20 cellular contexts compared by ENCODE assay signal in the genomic region with DNA sequence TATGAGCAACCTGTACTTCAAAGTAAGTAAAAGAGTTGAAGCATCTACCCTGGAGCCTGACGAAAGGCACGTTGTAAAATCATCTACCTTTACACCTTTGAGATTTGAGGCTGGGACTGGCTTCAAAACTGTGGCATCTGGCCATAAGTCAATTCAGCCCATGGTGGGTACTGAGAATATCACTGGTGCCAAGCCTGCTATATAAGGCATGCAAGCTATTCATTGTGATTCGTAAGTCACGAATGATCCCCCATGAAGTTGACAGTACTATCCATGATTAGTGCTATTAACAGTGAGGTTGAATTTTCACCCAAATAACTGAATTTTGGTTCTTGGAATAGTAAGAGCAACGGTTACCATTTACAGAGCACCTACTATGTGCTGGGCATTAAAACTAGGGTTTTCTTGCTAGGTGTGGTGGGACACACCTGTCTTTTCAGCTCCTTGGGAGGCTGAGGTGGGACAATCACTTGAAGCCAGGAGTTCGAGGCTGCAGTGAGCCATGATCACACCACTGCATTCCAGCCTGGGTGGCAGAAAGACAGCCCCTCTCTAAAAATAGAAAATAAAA. TPM values are rescaled to one million over a fixed set of nuclear protein-coding genes. Genes with fewer than 3 reads are reported as not detected.
DNase-seq lines count a peak whose midpoint lies in the region; ATAC-seq, FAIRE-seq and TF ChIP-seq lines count a peak whose summit lies in the region.
"Had no signal": no experiment of that assay in that cellular context is flagged by ENCODE, and none has a peak within 500 bp of the region (broad histone marks: within the 10 kb centered on the region; RNA-seq: fewer than 3 reads in every experiment).

No MANE protein-coding gene starts in this region.

- H3K9me3 Mint-ChIP-seq in CD4-positive, alpha-beta T cell, result no peaks in the 10 kb centered on the region
- H3K9me3 Mint-ChIP-seq: CD8-positive, alpha-beta memory T cell had no signal

- POLR2A ChIA-PET in CD4-positive, alpha-beta T cell (lab: Charles Lee), result no interaction called here
- POLR2A ChIA-PET in endothelial cell of umbilical vein (lab: Charles Lee), result no interaction called here

- no peak overlapping the region for H3K4me3 Mint-ChIP-seq in CD4-positive, alpha-beta T cell
- H3K4me3 Mint-ChIP-seq: CD8-positive, alpha-beta memory T cell had no signal

- H3K27me3 Mint-ChIP-seq in CD4-positive, alpha-beta T cell, result no peaks in the 10 kb centered on the region
- H3K27me3 Mint-ChIP-seq: CD8-positive, alpha-beta memory T cell had no signal

- H2AFZ ChIP-seq in endothelial cell of umbilical vein (ENCODE audit: low read depth, low read length), result no peak overlapping the region
- H2AFZ ChIP-seq: GM23248 had no signal

- H3K79me2 ChIP-seq in endothelial cell of umbilical vein (ENCODE audit: control insufficient read depth, insufficient read depth, low read length), result peaks cover 9% of the 10 kb centered on the region

- H3K4me3 ChIP-seq in adrenal gland (no peak overlapping the region), endothelial cell of umbilical vein (replicated peaks in 1 of 3; ENCODE audit: insufficient read depth in 1 of 3, low read depth in 1 of 3, low read length in 3 of 3) (no peak overlapping the region)
- H3K4me3 ChIP-seq: A549, GM12878, GM23248 had no signal

- peak; percentile 15 for FAIRE-seq in endothelial cell of umbilical vein (lab: Jason Lieb, UNC)
- FAIRE-seq: A549, GM12878, GM18507, H54 had no signal

- no peak for ATAC-seq in CD4-positive, alpha-beta T cell (ENCODE audit: poor library complexity)
- ATAC-seq: A549, GM12878, HCT116 had no signal

- TF ChIP-seq CTCF in CD4-positive, alpha-beta T cell (IDR thresholded peaks at IDR 0.05), result no peak
- TF ChIP-seq CTCF in adrenal gland (IDR thresholded peaks at IDR 0.05) (no peak), endothelial cell of umbilical vein (IDR thresholded peaks at IDR 0.05; ENCODE audit: extremely low read depth in 1 of 2, insufficient read depth in 1 of 2, low read depth in 1 of 2, low read length in 2 of 2) (no peak)

- CTCF ChIA-PET in CD4-positive, alpha-beta T cell (lab: Charles Lee), result interaction anchor here (1.2 kb wide), 1 partner anchor 9 kb away, joined by 3 read pairs; no protein-coding TSS in a partner anchor
- CTCF ChIA-PET in endothelial cell of umbilical vein (lab: Charles Lee), result no interaction called here

- H3K36me3 Mint-ChIP-seq in CD4-positive, alpha-beta T cell (ENCODE audit: low read depth), result peaks cover 48% of the 10 kb centered on the region

- no peaks in the 10 kb centered on the region for H3K9me3 ChIP-seq in CD4-positive, alpha-beta T cell (ENCODE audit: control insufficient read depth, low read length)
- H3K9me3 ChIP-seq in adrenal gland (replicated peaks in 1 of 3), result no peaks in the 10 kb centered on the region
- H3K9me3 ChIP-seq in endothelial cell of umbilical vein (replicated peaks; ENCODE audit: control insufficient read depth, insufficient read depth, low read length), result no peaks in the 10 kb centered on the region
- H3K9me3 ChIP-seq: A549, BE2C, Caco-2 had no signal

- H3K27ac ChIP-seq in CD4-positive, alpha-beta T cell (ENCODE audit: low read depth, low read length), result no peak overlapping the region
- peak overlapping the region in 3 of 5 donors; percentile 34 to 80 (median 61) for H3K27ac ChIP-seq in adrenal gland
- no peak overlapping the region for H3K27ac ChIP-seq in endothelial cell of umbilical vein (ENCODE audit: insufficient read depth, low read depth, low read length)
- H3K27ac ChIP-seq: A549, C4-2B, GM23248, HL-60 had no signal

- dilution Hi-C loops in endothelial cell of umbilical vein (cut with MboI; ENCODE audit: extremely low pct_ligation_motif_present, low sequenced_read_pairs), result no loop called here

- intact Hi-C loops in CD4-positive, alpha-beta T cell (cut with DNase I, micrococcal nuclease), result loop anchor here in 1 of 2 experiments (5.0 kb wide), 1 partner anchor 38 kb away; a partner anchor contains a TSS
- intact Hi-C loops in adrenal gland (cut with DNase I) (no loop called here), endothelial cell of umbilical vein (cut with micrococcal nuclease) (no loop called here)

- H3K27ac Mint-ChIP-seq in CD4-positive, alpha-beta T cell, result peak overlapping the region; percentile 19

- H3K9me1 ChIP-seq in endothelial cell of umbilical vein (replicated peaks; ENCODE audit: control insufficient read depth, extremely low read depth, insufficient read depth, low read length), result no peaks in the 10 kb centered on the region

- H3K4me2 ChIP-seq in endothelial cell of umbilical vein (ENCODE audit: insufficient read depth, low read length), result no peak overlapping the region
- H3K4me2 ChIP-seq: A549 had no signal

- no peaks in the 10 kb centered on the region for H4K20me1 ChIP-seq in endothelial cell of umbilical vein (replicated peaks; ENCODE audit: control insufficient read depth, extremely low read depth, insufficient read depth, low read length)

- DNase-seq in CD4-positive, alpha-beta T cell, result no peak
- peak; percentile 34 for DNase-seq in Daoy (ENCODE audit: low read depth)
- no peak for DNase-seq in adrenal gland
- DNase-seq in endothelial cell of umbilical vein (ENCODE audit: low read depth, low spot score), result no peak
- DNase-seq in T-helper 1 cell, result no peak
- DNase-seq in stimulated activated CD4-positive, alpha-beta T cell treated with anti-CD3 and anti-CD28 coated beads, Interleukin-4, amount 100 ng/mL, for 4 hours, result no peak
- DNase-seq in amygdala (lab: John Stamatoyannopoulos, UW), result no peak
- DNase-seq in SHP77 (lab: John Stamatoyannopoulos, UW), result no peak
- DNase-seq: BE2C; Caco-2; CD8-positive, alpha-beta memory T cell; DND-41; GM23248 had no signal

- H3K27me3 ChIP-seq in CD4-positive, alpha-beta T cell (ENCODE audit: control insufficient read depth, insufficient read depth, low read length), result no peaks in the 10 kb centered on the region
- H3K27me3 ChIP-seq in adrenal gland (no peaks in the 10 kb centered on the region), endothelial cell of umbilical vein (ENCODE audit: control insufficient read depth in 2 of 2, insufficient read depth in 2 of 2, low read length in 2 of 2) (no peaks in the 10 kb centered on the region)
- H3K27me3 ChIP-seq: BE2C had no signal

- H3K4me1 Mint-ChIP-seq in CD4-positive, alpha-beta T cell (ENCODE audit: low read depth), result peaks cover 92% of the 10 kb centered on the region

- no peak overlapping the region for H3K9ac ChIP-seq in endothelial cell of umbilical vein (replicated peaks; ENCODE audit: extremely low read depth, insufficient read depth, low read length)
- H3K9ac ChIP-seq: GM23248 had no signal

- WGBS in adrenal gland, 4 donors, result 46 to 59% (median 54%) methylated on average over 6 of the region's 6 CpGs

- H3K36me3 ChIP-seq in adrenal gland (replicated peaks in 1 of 2) (no peaks in the 10 kb centered on the region), endothelial cell of umbilical vein (ENCODE audit: control insufficient read depth in 2 of 2, extremely low read depth in 1 of 2, insufficient read depth in 2 of 2, low read length in 2 of 2) (no peaks in the 10 kb centered on the region)
- H3K36me3 ChIP-seq: BE2C had no signal

- BruUV-seq in endothelial cell of umbilical vein (replicated peaks; lab: Mats Ljungman, UMichigan), result no TSS peak

- H3K4me1 ChIP-seq in adrenal gland (replicated peaks in 1 of 2) (peaks cover 7 to 82% of the 10 kb centered on the region in 2 donors), endothelial cell of umbilical vein (ENCODE audit: control insufficient read depth, extremely low read depth, insufficient read depth, low read length) (no peaks in the 10 kb centered on the region)
- H3K4me1 ChIP-seq: A549, BE2C had no signal

- no peak for TF ChIP-seq POLR2A in adrenal gland (IDR thresholded peaks at IDR 0.05)
- no peak for TF ChIP-seq POLR2A in endothelial cell of umbilical vein (IDR thresholded peaks at IDR 0.05; ENCODE audit: low read depth, low read length)

TF ChIP-seq in endothelial cell of umbilical vein, 7 proteins besides CTCF, POLR2A, EP300 and RAD21:
- TF ChIP-seq POLR2AphosphoS5 (IDR thresholded peaks at IDR 0.05; ENCODE audit: insufficient read depth, low read depth, low read length) (no peak), FOS (IDR thresholded peaks at IDR 0.05; ENCODE audit: borderline replicate concordance, insufficient read depth, low read length) (no peak), GATA2 (IDR thresholded peaks at IDR 0.05; ENCODE audit: insufficient read depth, insufficient read length, low read depth, low read length) (no peak), MYC (IDR thresholded peaks at IDR 0.05; ENCODE audit: low read depth, low read length) (no peak), EZH2 (IDR thresholded peaks at IDR 0.05; ENCODE audit: borderline replicate concordance, low read depth, low read length, severe bottlenecking) (no peak), JUN (IDR thresholded peaks at IDR 0.05; ENCODE audit: borderline replicate concordance, insufficient read depth, insufficient read length, low read depth) (no peak)
- TF ChIP-seq, protein P1, sequence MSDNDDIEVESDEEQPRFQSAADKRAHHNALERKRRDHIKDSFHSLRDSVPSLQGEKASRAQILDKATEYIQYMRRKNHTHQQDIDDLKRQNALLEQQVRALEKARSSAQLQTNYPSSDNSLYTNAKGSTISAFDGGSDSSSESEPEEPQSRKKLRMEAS (IDR thresholded peaks at IDR 0.05; ENCODE audit: insufficient read depth, insufficient read length), result no peak

RNA-seq across cellular contexts. Expression of a gene that starts 39.8 kb away (rescaled TPM):
- 10 to 100 TPM; 11.4 to 14.9 TPM for total RNA-seq in CD4-positive, alpha-beta T cell
- 10.7 and 33.4 TPM in 2 replicates for total RNA-seq in Daoy (2014; rRNA removed; shearing (Covaris generic))
- total RNA-seq in adrenal gland (10 to 100 TPM; 35.4 to 93.1 (median 58.3) TPM), endothelial cell of umbilical vein (24.6 and 27.6 TPM in 2 replicates)
- polyA plus RNA-seq in adrenal gland (10 to 100 TPM; 19.0 to 69.7 (median 20.0) TPM), endothelial cell of umbilical vein (25.8 and 26.9 TPM in 2 replicates)
- polyA plus RNA-seq in endothelial cell of umbilical vein (2011; cell fraction: cytosol; rRNA removed), result 23.0 and 25.0 TPM in 2 replicates
- polyA plus RNA-seq in endothelial cell of umbilical vein (2011; cell fraction: nucleus; rRNA removed), result 23.1 and 24.0 TPM in 2 replicates
- polyA plus RNA-seq in endothelial cell of umbilical vein (2012), result 16.1 and 16.2 TPM in 2 replicates
- 30.9 and 32.6 TPM in 2 replicates for polyA minus RNA-seq in endothelial cell of umbilical vein
- polyA minus RNA-seq in endothelial cell of umbilical vein (2011; cell fraction: cytosol; rRNA and poly(A)+ RNA removed), result 15.4 TPM
- polyA minus RNA-seq in endothelial cell of umbilical vein (2011; cell fraction: nucleus; rRNA and poly(A)+ RNA removed), result 16.3 and 16.8 TPM in 2 replicates

Comparison
In these comparisons a context has a peak if more than half of its experiments do, and no peak if none do; other contexts are left out.
1. H3K27ac ChIP-seq: peak in adrenal gland (3 of 5); none in CD4-positive, alpha-beta T cell (single experiment) and endothelial cell of umbilical vein (single experiment).